ENCODE assay signal across 13 cellular contexts in genomic region chr2:55283083-55283482, GRCh38. TPM values are rescaled to one million over a fixed set of nuclear protein-coding genes. Genes with fewer than 3 reads are reported as not detected.
DNase-seq lines count a peak whose midpoint lies in the region; ATAC-seq, FAIRE-seq and TF ChIP-seq lines count a peak whose summit lies in the region.
"Had no signal": no experiment of that assay in that cellular context is flagged by ENCODE, and none has a peak within 500 bp of the region (broad histone marks: within the 10 kb centered on the region; RNA-seq: fewer than 3 reads in every experiment).

No MANE protein-coding gene starts in this region.

- H3K9ac ChIP-seq in mesendoderm (ENCODE audit: low read length): no peak overlapping the region
- H3K9ac ChIP-seq: SK-N-SH had no signal

- H3K27me3 Mint-ChIP-seq in activated T-helper 2 cell treated with anti-CD3 and anti-CD28 coated beads, Interferon-gamma antibody, Interleukin-2, Interleukin-4, amounts not matched to agents 10 μg/mL and 5 μg/mL and 100 μg/mL, durations not matched to agents 14 hours and 24 hours and 36 hours (ENCODE audit: low read depth): no peaks in the 10 kb centered on the region
- H3K27me3 Mint-ChIP-seq in naive B cell: no peaks in the 10 kb centered on the region

- no peak overlapping the region for H2BK15ac ChIP-seq in mesendoderm (replicated peaks; ENCODE audit: low read depth)

- CTCF ChIA-PET in A549 (lab: Yijun Ruan, JAX): no interaction called here

- peaks cover 11% of the 10 kb centered on the region for H3K4me1 Mint-ChIP-seq in activated T-helper 2 cell treated with anti-CD3 and anti-CD28 coated beads, Interferon-gamma antibody, Interleukin-2, Interleukin-4, amounts not matched to agents 10 μg/mL and 5 μg/mL and 100 μg/mL, durations not matched to agents 14 hours and 24 hours and 36 hours (ENCODE audit: low read depth)
- peaks cover 7 to 30% (median 26%) of the 10 kb centered on the region in 3 donors for H3K4me1 Mint-ChIP-seq in naive B cell

- TF ChIP-seq POLR2A in A549 (IDR thresholded peaks at IDR 0.05; ENCODE audit: low read length): no peak

- TF ChIP-seq CTCF in A549 (IDR thresholded peaks at IDR 0.05) (no peak), GM12864 (IDR thresholded peaks at IDR 0.05; ENCODE audit: low read depth, low read length, missing control alignments) (no peak)

- H3K23ac ChIP-seq in mesendoderm (ENCODE audit: low read length): no peak overlapping the region

- peak overlapping the region; percentile 92 for H3K4me2 ChIP-seq in A549
- H3K4me2 ChIP-seq in mesendoderm (ENCODE audit: low read length): no peak overlapping the region
- H3K4me2 ChIP-seq: SK-N-SH had no signal

- no peak overlapping the region for H4K8ac ChIP-seq in mesendoderm (ENCODE audit: low read depth, low read length)

- H3K4me1 ChIP-seq in A549: peaks cover 8% of the 10 kb centered on the region; the same call in 2 of the 3 replicates
- H3K4me1 ChIP-seq in mesendoderm (ENCODE audit: control insufficient read depth, low read depth, low read length): peaks cover 3% of the 10 kb centered on the region

- H3K36me3 Mint-ChIP-seq in activated T-helper 2 cell treated with anti-CD3 and anti-CD28 coated beads, Interferon-gamma antibody, Interleukin-2, Interleukin-4, amounts not matched to agents 10 μg/mL and 5 μg/mL and 100 μg/mL, durations not matched to agents 14 hours and 24 hours and 36 hours (ENCODE audit: low read depth): peaks cover 5% of the 10 kb centered on the region
- peaks cover 0 to 4% of the 10 kb centered on the region in 2 donors for H3K36me3 Mint-ChIP-seq in naive B cell

- H3K36me3 ChIP-seq in mesendoderm (ENCODE audit: control insufficient read depth, insufficient read depth, low read length): no peaks in the 10 kb centered on the region

- no peak for FAIRE-seq in A549 (lab: Jason Lieb, UNC)
- FAIRE-seq: urothelium cell line had no signal

- H2BK120ac ChIP-seq in mesendoderm (ENCODE audit: low read depth, low read length): no peak overlapping the region

- TF ChIP-seq RAD21 in A549 (conservative IDR thresholded peaks at IDR 0.05 in 1 of 2, IDR thresholded peaks at IDR 0.05 in 1 of 2): no peak

- H4K5ac ChIP-seq in mesendoderm (ENCODE audit: low read length): no peak overlapping the region

- H2AK5ac ChIP-seq in mesendoderm (ENCODE audit: low read length): no peak overlapping the region

- H3K4me3 ChIP-seq in A549 (peak overlapping the region; percentile 51), GM12864 (ENCODE audit: low read depth, low read length) (peak overlapping the region; percentile 77; the same call in 1 of the 2 replicates), mesendoderm (ENCODE audit: low read length) (no peak overlapping the region)

- intact Hi-C loops in activated T-helper 2 cell treated with anti-CD3 and anti-CD28 coated beads, Interferon-gamma antibody, Interleukin-2, Interleukin-4, amounts not matched to agents 10 μg/mL and 5 μg/mL and 100 μg/mL, durations not matched to agents 14 hours and 24 hours and 36 hours (cut with micrococcal nuclease): loop anchor here (5.0 to 10.0 kb wide), 2 partner anchors 51 to 412 kb away; partner anchors contain the start of genes CLHC1, PNPT1 and RPS27A

- H3K9me3 ChIP-seq in A549: no peaks in the 10 kb centered on the region
- H3K9me3 ChIP-seq: SK-N-SH had no signal

- H3K27me3 ChIP-seq in mesendoderm (ENCODE audit: insufficient read depth, low read length, poor library complexity): no peaks in the 10 kb centered on the region

- H3K56ac ChIP-seq in mesendoderm (ENCODE audit: low read length): no peak overlapping the region

- peak overlapping the region; percentile 48 for H3K4me3 Mint-ChIP-seq in activated T-helper 2 cell treated with anti-CD3 and anti-CD28 coated beads, Interferon-gamma antibody, Interleukin-2, Interleukin-4, amounts not matched to agents 10 μg/mL and 5 μg/mL and 100 μg/mL, durations not matched to agents 14 hours and 24 hours and 36 hours (ENCODE audit: low read depth)
- peak overlapping the region; percentile 47 to 98 (median 94) for H3K4me3 Mint-ChIP-seq in naive B cell

- ATAC-seq in A549 (no peak), naive B cell (ENCODE audit: low read depth in 2 of 2) (no peak), HG03571 (IDR thresholded peaks at IDR 0.05; ENCODE audit: unreplicated experiment) (no peak), HG02610 (IDR thresholded peaks at IDR 0.05; ENCODE audit: unreplicated experiment) (no peak)

- H3K79me1 ChIP-seq in mesendoderm (ENCODE audit: low read length): no peaks in the 10 kb centered on the region

- no peak for DNase-seq in A549 (ENCODE audit: low read depth in 1 of 2, low spot score in 1 of 2)
- no peak for DNase-seq in GM12864 (ENCODE audit: low read depth)
- DNase-seq in activated T-helper 2 cell treated with anti-CD3 and anti-CD28 coated beads, Interferon-gamma antibody, Interleukin-2, Interleukin-4, amounts not matched to agents 10 μg/mL and 5 μg/mL and 100 μg/mL, durations not matched to agents 14 hours and 24 hours and 36 hours (ENCODE audit: low spot score): no peak
- DNase-seq in naive B cell: no peak
- DNase-seq in cerebellar cortex (ENCODE audit: low spot score): no peak
- DNase-seq in mesendoderm: no peak
- DNase-seq: dermis blood vessel endothelial cell; DMS53; SK-N-SH; stimulated activated CD4-positive, alpha-beta T cell treated with anti-CD3 and anti-CD28 coated beads, Interleukin-4, amount 100 ng/mL, for 24 hours had no signal

- H3K27ac Mint-ChIP-seq in activated T-helper 2 cell treated with anti-CD3 and anti-CD28 coated beads, Interferon-gamma antibody, Interleukin-2, Interleukin-4, amounts not matched to agents 10 μg/mL and 5 μg/mL and 100 μg/mL, durations not matched to agents 14 hours and 24 hours and 36 hours: no peak overlapping the region
- H3K27ac Mint-ChIP-seq in naive B cell: peak overlapping the region in 4 of 6 donors; percentile 9 to 42 (median 28)

- no peak for TF ChIP-seq EP300 in A549 (IDR thresholded peaks at IDR 0.05)

- H3K4ac ChIP-seq in mesendoderm (ENCODE audit: low read depth, low read length): no peak overlapping the region

- H3K9me3 Mint-ChIP-seq in activated T-helper 2 cell treated with anti-CD3 and anti-CD28 coated beads, Interferon-gamma antibody, Interleukin-2, Interleukin-4, amounts not matched to agents 10 μg/mL and 5 μg/mL and 100 μg/mL, durations not matched to agents 14 hours and 24 hours and 36 hours: no peaks in the 10 kb centered on the region
- no peaks in the 10 kb centered on the region for H3K9me3 Mint-ChIP-seq in naive B cell

- H2BK5ac ChIP-seq in mesendoderm (ENCODE audit: low read length): no peak overlapping the region

- POLR2A ChIA-PET in A549 (lab: Yijun Ruan, JAX): no interaction called here

- 95% methylated on average over 12 of the region's 12 CpGs for WGBS in A549 (ENCODE audit: missing lambda C conversion rate)
- WGBS in mesendoderm (ENCODE audit: extremely low coverage, insufficient coverage, low lambda C conversion rate): no CpG with 5 or more reads among the region's 12 CpGs

- no peaks in the 10 kb centered on the region for H3K79me2 ChIP-seq in mesendoderm (ENCODE audit: control insufficient read depth, insufficient read depth, low read length)

- peak overlapping the region; percentile 87 to 90; a peak in 5 of 6 replicates for H3K27ac ChIP-seq in A549
- no peak overlapping the region for H3K27ac ChIP-seq in mesendoderm (ENCODE audit: low read depth, low read length)

- no peak overlapping the region for H3K18ac ChIP-seq in mesendoderm (ENCODE audit: low read length)

TF ChIP-seq in A549, 52 proteins besides CTCF, POLR2A, EP300 and RAD21:
- no peak for TF ChIP-seq FOXS1 (CRISPR knock-in tag; IDR thresholded peaks at IDR 0.05)
- 0 out of 4 replicates have a peak, but pooled peaks of 1 of the 2 experiments have one; percentile 8 for TF ChIP-seq CEBPB (IDR thresholded peaks at IDR 0.05)

RNA-seq across cellular contexts. Expression of gene MTIF2, which starts 14.1 kb away (rescaled TPM):
- 55.3 and 91.6 TPM in 2 replicates for polyA plus RNA-seq in A549 (2011; rRNA removed)
- polyA plus RNA-seq in A549 (2012; cell fraction: cytosol; rRNA removed): 19.6 and 21.6 TPM in 2 replicates
- 18.6 and 20.7 TPM in 2 replicates for polyA plus RNA-seq in A549 (2012; cell fraction: nucleus; rRNA removed)
- polyA plus RNA-seq in A549 (2017; fragmentation: RNase III; extraction: RNeasy Plus Mini Kit Qiagen cat#74134 plus additional on column Dnase treatment): 47.2 to 54.1 TPM (median 48.7 TPM) in 3 replicates
- polyA minus RNA-seq in A549 (2011; rRNA and poly(A)+ RNA removed): 45.4 TPM in 2 replicates
- 40.2 and 42.7 TPM in 2 replicates for total RNA-seq in activated T-helper 2 cell treated with anti-CD3 and anti-CD28 coated beads, Interferon-gamma antibody, Interleukin-2, Interleukin-4, amounts not matched to agents 10 μg/mL and 5 μg/mL and 100 μg/mL, durations not matched to agents 14 hours and 24 hours and 36 hours
- 10 to 100 TPM in 5 of 6 donors, 1 to 10 TPM in 1; 7.3 to 23.2 (median 16.5) TPM for polyA plus RNA-seq in naive B cell (ENCODE audit: low read depth in 6 of 6)
- polyA plus RNA-seq in mesendoderm (2013, experiment 1 of 2): 31.4 TPM
- 31.5 TPM for polyA plus RNA-seq in mesendoderm (2013, experiment 2 of 2)

RNA-seq across cellular contexts. Expression of gene RPS27A, which starts 50.6 kb away (rescaled TPM):
- polyA plus RNA-seq in A549 (2011; rRNA removed) (3,746 and 4,103 TPM in 2 replicates), A549 (2017; fragmentation: RNase III; extraction: RNeasy Plus Mini Kit Qiagen cat#74134 plus additional on column Dnase treatment) (2,882 to 3,129 TPM (median 3,110 TPM) in 3 replicates), naive B cell (ENCODE audit: low read depth in 6 of 6) (1,000 to 10,000 TPM; 1,837 to 3,584 (median 3,029) TPM)
- polyA plus RNA-seq in A549 (2012; cell fraction: cytosol; rRNA removed): 1,508 and 1,836 TPM in 2 replicates
- polyA plus RNA-seq in A549 (2012; cell fraction: nucleus; rRNA removed): 339 and 541 TPM in 2 replicates
- polyA minus RNA-seq in A549 (2011; rRNA and poly(A)+ RNA removed): 284 and 319 TPM in 2 replicates
- 1,030 and 1,063 TPM in 2 replicates for total RNA-seq in activated T-helper 2 cell treated with anti-CD3 and anti-CD28 coated beads, Interferon-gamma antibody, Interleukin-2, Interleukin-4, amounts not matched to agents 10 μg/mL and 5 μg/mL and 100 μg/mL, durations not matched to agents 14 hours and 24 hours and 36 hours
- polyA plus RNA-seq in mesendoderm (2013, experiment 1 of 2): 3,326 TPM
- polyA plus RNA-seq in mesendoderm (2013, experiment 2 of 2): 3,454 TPM

RNA-seq across cellular contexts. Expression of gene CLHC1, which starts 51.0 kb away (rescaled TPM):
- polyA plus RNA-seq in A549 (2011; rRNA removed) (6.5 and 8.5 TPM in 2 replicates), A549 (2017; fragmentation: RNase III; extraction: RNeasy Plus Mini Kit Qiagen cat#74134 plus additional on column Dnase treatment) (3.2 to 5.3 TPM (median 4.0 TPM) in 3 replicates), naive B cell (ENCODE audit: low read depth in 6 of 6) (1 to 10 TPM in 4 of 6 donors, under 1 TPM in 1, not detected in 1; 0.90 to 3.5 (median 1.6) TPM)
- 2.1 and 2.2 TPM in 2 replicates for polyA plus RNA-seq in A549 (2012; cell fraction: cytosol; rRNA removed)
- polyA plus RNA-seq in A549 (2012; cell fraction: nucleus; rRNA removed): 5.2 and 6.5 TPM in 2 replicates
- 6.4 and 14.0 TPM in 2 replicates for polyA minus RNA-seq in A549 (2011; rRNA and poly(A)+ RNA removed)
- 12.0 and 12.3 TPM in 2 replicates for total RNA-seq in activated T-helper 2 cell treated with anti-CD3 and anti-CD28 coated beads, Interferon-gamma antibody, Interleukin-2, Interleukin-4, amounts not matched to agents 10 μg/mL and 5 μg/mL and 100 μg/mL, durations not matched to agents 14 hours and 24 hours and 36 hours
- 5.4 TPM for polyA plus RNA-seq in mesendoderm (2013, experiment 1 of 2)
- polyA plus RNA-seq in mesendoderm (2013, experiment 2 of 2): 5.3 TPM
